Comparison of ENCODE assay signal across 1 cellular context in genomic region chr17:64281962-64282752, GRCh38.
TF ChIP-seq lines count a peak whose summit lies in the region.

No MANE protein-coding gene starts in this region.

TF ChIP-seq in GM23338, 12 proteins besides CTCF, POLR2A, EP300 and RAD21 (continued from another document):
- TF ChIP-seq REST (IDR thresholded peaks at IDR 0.05; ENCODE audit: unreplicated experiment): no peak
- TF ChIP-seq STAT1 (IDR thresholded peaks at IDR 0.05; ENCODE audit: unreplicated experiment): no peak
